Comparison of ENCODE assay signal across 22 cellular contexts in the genomic region with DNA sequence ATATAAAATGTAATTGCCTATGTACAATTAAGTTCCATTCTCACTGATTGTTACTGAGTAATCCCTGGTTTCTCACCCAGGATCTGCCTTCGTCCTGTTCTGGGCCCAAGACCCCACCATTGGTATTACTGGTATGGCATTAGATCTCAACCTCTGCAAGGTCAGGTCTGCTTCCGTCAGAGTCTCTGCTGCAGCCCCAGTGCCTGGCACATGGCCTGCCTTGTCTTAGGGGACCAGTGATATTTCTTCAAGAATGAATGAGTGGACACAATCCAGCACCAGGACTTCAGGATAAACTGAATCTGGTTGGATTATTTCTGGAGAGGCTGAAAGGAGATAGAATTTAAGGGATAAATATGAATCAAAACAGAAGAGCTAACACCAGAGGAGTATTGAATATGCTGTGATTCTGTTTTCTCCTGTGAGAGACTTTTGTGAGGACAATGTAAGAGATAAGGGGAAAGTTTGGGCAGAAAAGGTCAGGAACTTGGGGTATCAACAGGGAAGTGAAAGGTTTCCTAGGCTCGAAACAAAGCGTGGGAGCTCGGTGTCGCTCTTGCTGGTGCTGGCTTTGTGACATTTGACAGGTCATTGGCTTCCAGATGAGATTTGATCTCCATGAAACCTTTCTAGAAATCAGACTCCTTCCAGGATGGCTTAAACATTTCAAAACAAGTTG.
"Had no signal": no experiment of that assay in that cellular context is flagged by ENCODE, and none has a peak within 500 bp of the region (broad histone marks: within the 10 kb centered on the region; RNA-seq: fewer than 3 reads in every experiment).

No MANE protein-coding gene starts in this region.

- H3K4me3 ChIP-seq: SJSA1, SK-N-MC had no signal

- DNase-seq: IMR-90, Kasumi-1, MM.1S, NCI-H1092 treated with DMSO at 0.1 percent for 48 hours, NCI-H1436, NCI-H187, NCI-H2029, NCI-H2081 treated with DMSO at 0.1 percent for 48 hours, NCI-H2171, NCI-H226, NCI-H446, NCI-H510A, NCI-H524 treated with DMSO at 0.1 percent for 48 hours, NCI-H69, NCI-H774, Right ventricle myocardium superior, RPMI8226, SIG-M5 had no signal

- H3K9ac ChIP-seq: KMS-11 had no signal

- H3K9me3 ChIP-seq: SJSA1 had no signal

- H3K4me2 ChIP-seq: KMS-11 had no signal

- H3K27ac ChIP-seq: KMS-11, SJSA1, SK-N-MC had no signal

- H3K4me1 ChIP-seq: SJSA1 had no signal

- H3K27me3 ChIP-seq: SJSA1 had no signal

- FAIRE-seq: RCC 7860 had no signal

- H3K36me3 ChIP-seq: SJSA1 had no signal
